Comparison of ENCODE assay signal across 28 cellular contexts in the genomic region with DNA sequence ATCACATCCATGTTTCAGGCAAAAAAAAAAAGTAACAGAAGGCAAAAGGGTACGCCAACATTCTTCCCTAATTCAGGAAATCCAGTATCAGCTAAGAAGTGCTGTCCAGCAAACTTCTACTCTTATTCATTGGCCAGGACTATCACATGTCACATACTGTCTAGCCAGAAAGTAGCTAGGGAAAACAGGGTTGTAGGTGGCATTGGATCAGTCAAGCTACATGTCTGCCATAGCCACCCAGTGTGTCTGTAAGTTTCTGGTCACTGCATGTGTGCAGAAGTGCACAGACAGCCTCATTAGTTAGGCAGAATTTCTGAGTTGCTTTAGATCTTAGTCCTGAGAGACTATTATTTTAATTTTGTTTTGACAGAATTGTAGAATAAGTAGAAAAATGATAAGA.
"Had no signal": no experiment of that assay in that cellular context is flagged by ENCODE, and none has a peak within 500 bp of the region (broad histone marks: within the 10 kb centered on the region; RNA-seq: fewer than 3 reads in every experiment).

No MANE protein-coding gene starts in this region.

- ATAC-seq: mucosa of descending colon; natural killer cell treated with Interleukin-12 subunit alpha and Interleukin-12 subunit beta and Interleukin-15 and Interleukin-18, amount 100 ng/mL, for 72 hours; stimulated activated effector memory CD8-positive, alpha-beta T cell treated with anti-CD3 and anti-CD28 coated beads, Interleukin-12 subunit alpha, Interleukin-12 subunit beta, amount 100 ng/mL, for 72 hours had no signal

- H3K9ac ChIP-seq: parathyroid adenoma had no signal

- H3K27ac ChIP-seq: coronary artery, esophagus muscularis mucosa, heart right ventricle, parathyroid adenoma, prostate gland, sigmoid colon, stomach, thyroid gland, vagina had no signal

- H2AFZ ChIP-seq: parathyroid adenoma had no signal

- H3K27me3 ChIP-seq: esophagus muscularis mucosa, heart right ventricle, sigmoid colon, stomach, thyroid gland, vagina had no signal

- H3K9me3 ChIP-seq: esophagus muscularis mucosa, heart right ventricle, mucosa of descending colon, prostate gland, sigmoid colon, stomach, thyroid gland, vagina had no signal

- H3K36me3 ChIP-seq: esophagus muscularis mucosa, heart right ventricle, prostate gland, sigmoid colon, stomach, thyroid gland, vagina had no signal

- H3K4me1 Mint-ChIP-seq: immature natural killer cell; memory B cell; naive B cell; stimulated activated effector memory CD8-positive, alpha-beta T cell treated with anti-CD3 and anti-CD28 coated beads, Interleukin-12 subunit alpha, Interleukin-12 subunit beta, amount 100 ng/mL, for 72 hours had no signal

- H3K79me2 ChIP-seq: parathyroid adenoma had no signal

- H3K4me3 Mint-ChIP-seq: immature natural killer cell; memory B cell; naive B cell; natural killer cell treated with Interleukin-12 subunit alpha and Interleukin-12 subunit beta and Interleukin-15 and Interleukin-18, amount 100 ng/mL, for 72 hours; neural crest cell; stimulated activated effector memory CD8-positive, alpha-beta T cell treated with anti-CD3 and anti-CD28 coated beads, Interleukin-12 subunit alpha, Interleukin-12 subunit beta, amount 100 ng/mL, for 72 hours had no signal

- H3K9me3 Mint-ChIP-seq: immature natural killer cell; memory B cell; naive B cell; natural killer cell treated with Interleukin-12 subunit alpha and Interleukin-12 subunit beta and Interleukin-15 and Interleukin-18, amount 100 ng/mL, for 72 hours; neural crest cell; stimulated activated effector memory CD8-positive, alpha-beta T cell treated with anti-CD3 and anti-CD28 coated beads, Interleukin-12 subunit alpha, Interleukin-12 subunit beta, amount 100 ng/mL, for 72 hours had no signal

- H3K36me3 Mint-ChIP-seq: immature natural killer cell; memory B cell; naive B cell; natural killer cell treated with Interleukin-12 subunit alpha and Interleukin-12 subunit beta and Interleukin-15 and Interleukin-18, amount 100 ng/mL, for 72 hours; stimulated activated effector memory CD8-positive, alpha-beta T cell treated with anti-CD3 and anti-CD28 coated beads, Interleukin-12 subunit alpha, Interleukin-12 subunit beta, amount 100 ng/mL, for 72 hours had no signal

- H3K4me3 ChIP-seq: coronary artery, esophagus muscularis mucosa, heart right ventricle, lung, mucosa of descending colon, prostate gland, sigmoid colon, stomach, thyroid gland, vagina had no signal

- H3K4me1 ChIP-seq: esophagus muscularis mucosa, heart right ventricle, parathyroid adenoma, prostate gland, stomach, vagina had no signal

- DNase-seq: dermis blood vessel endothelial cell; effector memory CD4-positive, alpha-beta T cell; foreskin melanocyte; glutamatergic neuron; heart right ventricle; hypothalamus; immature natural killer cell; islet precursor cell; kidney glomerular epithelial cell; mucosa of descending colon; naive B cell; right cardiac atrium; sigmoid colon; stimulated activated CD4-positive, alpha-beta T cell treated with anti-CD3 and anti-CD28 coated beads, Interleukin-2, amount 100 ng/mL, for 24 hours; stimulated activated CD4-positive, alpha-beta T cell treated with anti-CD3 and anti-CD28 coated beads, Interleukin-4, amount 100 ng/mL, for 24 hours; stimulated activated naive CD4-positive, alpha-beta T cell treated with Interleukin-2 at 50 U/mL for 16 hours; stomach had no signal

- H3K27ac Mint-ChIP-seq: immature natural killer cell; memory B cell; naive B cell; natural killer cell treated with Interleukin-12 subunit alpha and Interleukin-12 subunit beta and Interleukin-15 and Interleukin-18, amount 100 ng/mL, for 72 hours; stimulated activated effector memory CD8-positive, alpha-beta T cell treated with anti-CD3 and anti-CD28 coated beads, Interleukin-12 subunit alpha, Interleukin-12 subunit beta, amount 100 ng/mL, for 72 hours had no signal

- H3K27me3 Mint-ChIP-seq: naive B cell; natural killer cell treated with Interleukin-12 subunit alpha and Interleukin-12 subunit beta and Interleukin-15 and Interleukin-18, amount 100 ng/mL, for 72 hours had no signal
